7 cellular contexts compared by ENCODE assay signal in genomic region chr9:130835441-130836298, GRCh38. TPM values are rescaled to one million over a fixed set of nuclear protein-coding genes. Genes with fewer than 3 reads are reported as not detected.
DNase-seq lines count a peak whose midpoint lies in the region; ATAC-seq, FAIRE-seq and TF ChIP-seq lines count a peak whose summit lies in the region.

No MANE protein-coding gene starts in this region.

- peak; percentile 17 for ATAC-seq in HG02610 (IDR thresholded peaks at IDR 0.05; ENCODE audit: unreplicated experiment)
- ATAC-seq in left cardiac atrium, result peak; percentile 33 to 39

- intact Hi-C loops in left cardiac atrium (cut with DNase I), result no loop called here

- H3K27me3 ChIP-seq in rectal smooth muscle tissue (ENCODE audit: control insufficient read depth, insufficient read depth, low read length), result no peaks in the 10 kb centered on the region

- TF ChIP-seq POLR2A in GM12891 (IDR thresholded peaks at IDR 0.05; ENCODE audit: low read depth, low read length), result no peak

- no peaks in the 10 kb centered on the region for H3K27me3 Mint-ChIP-seq in activated naive CD4-positive, alpha-beta T cell treated with anti-CD3 and anti-CD28 coated beads, Interleukin-2, amount 50 U/mL, for 24 hours

- peak overlapping the region; percentile 82 for H3K9ac ChIP-seq in rectal smooth muscle tissue (ENCODE audit: low read length)

- peak; percentile 49 for DNase-seq in GM12891 (ENCODE audit: insufficient read length, low spot score)
- DNase-seq in NOMO-1 treated with DMSO at 0.1 percent for 48 hours (lab: John Stamatoyannopoulos, UW; ENCODE audit: unreplicated experiment), result peak; percentile 26
- peak; percentile 63 for DNase-seq in left cardiac atrium
- no peak for DNase-seq in mucosa of gallbladder (ENCODE audit: low spot score)

- no peaks in the 10 kb centered on the region for H3K9me3 Mint-ChIP-seq in activated naive CD4-positive, alpha-beta T cell treated with anti-CD3 and anti-CD28 coated beads, Interleukin-2, amount 50 U/mL, for 24 hours

- peak overlapping the region; percentile 99 for H3K4me3 Mint-ChIP-seq in activated naive CD4-positive, alpha-beta T cell treated with anti-CD3 and anti-CD28 coated beads, Interleukin-2, amount 50 U/mL, for 24 hours

- H3K36me3 Mint-ChIP-seq in activated naive CD4-positive, alpha-beta T cell treated with anti-CD3 and anti-CD28 coated beads, Interleukin-2, amount 50 U/mL, for 24 hours, result no peaks in the 10 kb centered on the region

- peaks cover 50% of the 10 kb centered on the region for H3K4me1 Mint-ChIP-seq in activated naive CD4-positive, alpha-beta T cell treated with anti-CD3 and anti-CD28 coated beads, Interleukin-2, amount 50 U/mL, for 24 hours

- H3K4me1 ChIP-seq in rectal smooth muscle tissue (ENCODE audit: control insufficient read depth, insufficient read depth, low read length), result peaks cover 43% of the 10 kb centered on the region

- H3K27ac Mint-ChIP-seq in activated naive CD4-positive, alpha-beta T cell treated with anti-CD3 and anti-CD28 coated beads, Interleukin-2, amount 50 U/mL, for 24 hours, result peak overlapping the region; percentile 98

- H3K36me3 ChIP-seq in rectal smooth muscle tissue (ENCODE audit: control insufficient read depth, insufficient read depth, low read length), result no peaks in the 10 kb centered on the region

- peak overlapping the region; percentile 86 for H3K4me3 ChIP-seq in rectal smooth muscle tissue (ENCODE audit: low read length)

- FAIRE-seq in GM12891 (lab: Jason Lieb, UNC), result peak; percentile 57

- peak overlapping the region; percentile 97 for H3K27ac ChIP-seq in rectal smooth muscle tissue (ENCODE audit: low read depth, low read length)

TF ChIP-seq in GM12891, 5 proteins besides CTCF, POLR2A, EP300 and RAD21:
- TF ChIP-seq POLR2AphosphoS5 (IDR thresholded peaks at IDR 0.05; ENCODE audit: low read depth, low read length) (no peak), PAX5 (IDR thresholded peaks at IDR 0.05; ENCODE audit: insufficient read depth, low read length, severe bottlenecking) (no peak), POU2F2 (IDR thresholded peaks at IDR 0.05; ENCODE audit: low read depth, low read length) (no peak), TAF1 (IDR thresholded peaks at IDR 0.05; ENCODE audit: low read depth, low read length) (no peak), SPI1 (IDR thresholded peaks at IDR 0.05; ENCODE audit: low read depth, low read length) (no peak)

RNA-seq across cellular contexts. Expression of gene ABL1, which starts 0.6 kb away (rescaled TPM):
- polyA plus RNA-seq in GM12891 (2012; ENCODE audit: low read depth, missing spikeins), result 16.6 TPM
- total RNA-seq in left cardiac atrium (10 to 100 TPM; 40.8 to 55.4 TPM), mucosa of gallbladder (85.9 TPM)
